Comparison of ENCODE assay signal across 11 cellular contexts in genomic region chr10:114684085-114684821, GRCh38. TPM values are rescaled to one million over a fixed set of nuclear protein-coding genes. Genes with fewer than 3 reads are reported as not detected.
DNase-seq lines count a peak whose midpoint lies in the region; ATAC-seq and TF ChIP-seq lines count a peak whose summit lies in the region.
"Had no signal": no experiment of that assay in that cellular context is flagged by ENCODE, and none has a peak within 500 bp of the region (broad histone marks: within the 10 kb centered on the region; RNA-seq: fewer than 3 reads in every experiment).

No MANE protein-coding gene starts in this region.

- H3K9me3 Mint-ChIP-seq in brain, result peaks cover 0 to 3% (median 0%) of the 10 kb centered on the region in 5 experiments
- H3K9me3 Mint-ChIP-seq in activated T-cell treated with anti-CD3 and anti-CD28 coated beads, Interleukin-2, amount 50 U/mL, for 24 hours, result no peaks in the 10 kb centered on the region
- H3K9me3 Mint-ChIP-seq in activated CD4-positive, alpha-beta memory T cell treated with anti-CD3 and anti-CD28 coated beads for 36 hours, result no peaks in the 10 kb centered on the region
- H3K9me3 Mint-ChIP-seq: WTC11 had no signal

- TF ChIP-seq CTCF in brain (conservative IDR thresholded peaks at IDR 0.05) (no peak), sigmoid colon (IDR thresholded peaks at IDR 0.05) (no peak)

- peak overlapping the region; percentile 49 to 76 (median 68) for H3K27ac ChIP-seq in sigmoid colon

- CTCF ChIA-PET in activated CD4-positive, alpha-beta memory T cell treated with anti-CD3 and anti-CD28 coated beads for 36 hours (lab: Charles Lee), result no interaction called here

- intact Hi-C loops in sigmoid colon (cut with DNase I), result loop anchor here (5.0 kb wide), 1 partner anchor 47 kb away; no protein-coding TSS in a partner anchor
- intact Hi-C loops in activated CD4-positive, alpha-beta memory T cell treated with anti-CD3 and anti-CD28 coated beads for 36 hours (cut with micrococcal nuclease), result no loop called here

- DNase-seq in EL (peak; percentile 60), hypothalamus (lab: John Stamatoyannopoulos, UW) (peak in 30 of 51 donors; percentile 10 to 74 (median 53)), sigmoid colon (peak; percentile 69), NCI-H2227 (lab: John Stamatoyannopoulos, UW; ENCODE audit: unreplicated experiment) (no peak)
- DNase-seq in activated T-cell treated with anti-CD3 and anti-CD28 coated beads, Interleukin-2, amount 50 U/mL, for 24 hours, result no peak
- no peak for DNase-seq in activated CD4-positive, alpha-beta memory T cell treated with anti-CD3 and anti-CD28 coated beads for 36 hours
- DNase-seq: effector memory CD4-positive, alpha-beta T cell; NCI-H187 had no signal

- POLR2A ChIA-PET in activated CD4-positive, alpha-beta memory T cell treated with anti-CD3 and anti-CD28 coated beads for 36 hours (lab: Charles Lee), result no interaction called here

- peak overlapping the region; percentile 41 to 96 (median 76) for H3K27ac Mint-ChIP-seq in brain
- H3K27ac Mint-ChIP-seq in activated T-cell treated with anti-CD3 and anti-CD28 coated beads, Interleukin-2, amount 50 U/mL, for 24 hours, result no peak overlapping the region
- no peak overlapping the region for H3K27ac Mint-ChIP-seq in activated CD4-positive, alpha-beta memory T cell treated with anti-CD3 and anti-CD28 coated beads for 36 hours
- H3K27ac Mint-ChIP-seq: WTC11 had no signal

- peak overlapping the region in 4 of 5 experiments; percentile 23 to 73 (median 54) for H3K4me3 Mint-ChIP-seq in brain
- no peak overlapping the region for H3K4me3 Mint-ChIP-seq in activated T-cell treated with anti-CD3 and anti-CD28 coated beads, Interleukin-2, amount 50 U/mL, for 24 hours
- no peak overlapping the region for H3K4me3 Mint-ChIP-seq in activated CD4-positive, alpha-beta memory T cell treated with anti-CD3 and anti-CD28 coated beads for 36 hours
- H3K4me3 Mint-ChIP-seq: WTC11 had no signal

- no peak for TF ChIP-seq POLR2A in sigmoid colon (IDR thresholded peaks at IDR 0.05)

- ATAC-seq in GM18909 (IDR thresholded peaks at IDR 0.05; ENCODE audit: poor library complexity, unreplicated experiment), result no peak
- ATAC-seq: WTC11 had no signal

- H3K36me3 Mint-ChIP-seq in brain, result no peaks in the 10 kb centered on the region
- H3K36me3 Mint-ChIP-seq in activated T-cell treated with anti-CD3 and anti-CD28 coated beads, Interleukin-2, amount 50 U/mL, for 24 hours (ENCODE audit: low read depth), result no peaks in the 10 kb centered on the region
- H3K36me3 Mint-ChIP-seq in activated CD4-positive, alpha-beta memory T cell treated with anti-CD3 and anti-CD28 coated beads for 36 hours, result no peaks in the 10 kb centered on the region
- H3K36me3 Mint-ChIP-seq: WTC11 had no signal

- H3K4me1 Mint-ChIP-seq in brain, result peaks cover 48% of the 10 kb centered on the region
- no peaks in the 10 kb centered on the region for H3K4me1 Mint-ChIP-seq in activated T-cell treated with anti-CD3 and anti-CD28 coated beads, Interleukin-2, amount 50 U/mL, for 24 hours (ENCODE audit: low read depth)
- H3K4me1 Mint-ChIP-seq in activated CD4-positive, alpha-beta memory T cell treated with anti-CD3 and anti-CD28 coated beads for 36 hours (ENCODE audit: low read depth), result no peaks in the 10 kb centered on the region

- H3K4me1 ChIP-seq in sigmoid colon, result peaks cover 0 to 49% (median 30%) of the 10 kb centered on the region in 4 donors

- H3K36me3 ChIP-seq in sigmoid colon, result no peaks in the 10 kb centered on the region

- H3K27me3 Mint-ChIP-seq in brain, result peaks cover 48% of the 10 kb centered on the region
- H3K27me3 Mint-ChIP-seq in activated T-cell treated with anti-CD3 and anti-CD28 coated beads, Interleukin-2, amount 50 U/mL, for 24 hours, result peaks cover 11% of the 10 kb centered on the region
- H3K27me3 Mint-ChIP-seq in activated CD4-positive, alpha-beta memory T cell treated with anti-CD3 and anti-CD28 coated beads for 36 hours, result no peaks in the 10 kb centered on the region

- peak overlapping the region in 2 of 4 donors; percentile 1 to 6 for H3K4me3 ChIP-seq in sigmoid colon

- no peaks in the 10 kb centered on the region for H3K27me3 ChIP-seq in sigmoid colon

- TF ChIP-seq EP300 in sigmoid colon (IDR thresholded peaks at IDR 0.05), result no peak

- 8 to 43% methylated on average over 12 of the region's 12 CpGs for WGBS in sigmoid colon, 2 donors

- H3K9me3 ChIP-seq in sigmoid colon, result no peaks in the 10 kb centered on the region

RNA-seq across cellular contexts. Expression of gene ABLIM1, which starts 26.2 kb away (rescaled TPM):
- polyA plus RNA-seq in brain (ENCODE audit: insufficient read depth, low read depth, low replicate concordance) (46.0 TPM), sigmoid colon (10 to 100 TPM; 46.8 to 49.5 (median 47.9) TPM)
- total RNA-seq in sigmoid colon, result 100 to 1,000 TPM in 1 of 4 donors, 10 to 100 TPM in 3; 41.9 to 127 (median 73.9) TPM
- 100 to 1,000 TPM; 119 to 128 TPM for total RNA-seq in activated CD4-positive, alpha-beta memory T cell treated with anti-CD3 and anti-CD28 coated beads for 36 hours

Comparison
In these comparisons a context has a peak if more than half of its experiments do, and no peak if none do; other contexts are left out.
1. DNase-seq: peak in EL (single experiment), hypothalamus (30 of 51) and sigmoid colon (single experiment); none in NCI-H2227 (single experiment), activated T-cell treated with anti-CD3 and anti-CD28 coated beads, Interleukin-2, amount 50 U/mL, for 24 hours (single experiment) and activated CD4-positive, alpha-beta memory T cell treated with anti-CD3 and anti-CD28 coated beads for 36 hours (single experiment).
2. H3K27ac Mint-ChIP-seq: peak in brain (5 of 5); none in activated T-cell treated with anti-CD3 and anti-CD28 coated beads, Interleukin-2, amount 50 U/mL, for 24 hours (single experiment) and activated CD4-positive, alpha-beta memory T cell treated with anti-CD3 and anti-CD28 coated beads for 36 hours (single experiment).
3. H3K4me3 Mint-ChIP-seq: peak in brain (4 of 5); none in activated T-cell treated with anti-CD3 and anti-CD28 coated beads, Interleukin-2, amount 50 U/mL, for 24 hours (single experiment) and activated CD4-positive, alpha-beta memory T cell treated with anti-CD3 and anti-CD28 coated beads for 36 hours (single experiment).